1 cellular context compared by ENCODE assay signal in genomic region chr19:41880329-41880708, GRCh38.
TF ChIP-seq lines count a peak whose summit lies in the region.

No MANE protein-coding gene starts in this region.

TF ChIP-seq in endothelial cell of umbilical vein, 7 proteins besides CTCF, POLR2A, EP300 and RAD21:
- TF ChIP-seq EZH2 (IDR thresholded peaks at IDR 0.05; ENCODE audit: borderline replicate concordance, low read depth, low read length, severe bottlenecking) (no peak), MYC (IDR thresholded peaks at IDR 0.05; ENCODE audit: low read depth, low read length) (no peak), FOS (IDR thresholded peaks at IDR 0.05; ENCODE audit: borderline replicate concordance, insufficient read depth, low read length) (no peak), GATA2 (IDR thresholded peaks at IDR 0.05; ENCODE audit: insufficient read depth, insufficient read length, low read depth, low read length) (no peak), JUN (IDR thresholded peaks at IDR 0.05; ENCODE audit: borderline replicate concordance, insufficient read depth, insufficient read length, low read depth) (no peak), MAX (IDR thresholded peaks at IDR 0.05; ENCODE audit: insufficient read depth, insufficient read length) (no peak), POLR2AphosphoS5 (IDR thresholded peaks at IDR 0.05; ENCODE audit: insufficient read depth, low read depth, low read length) (no peak)
